In the genomic region with DNA sequence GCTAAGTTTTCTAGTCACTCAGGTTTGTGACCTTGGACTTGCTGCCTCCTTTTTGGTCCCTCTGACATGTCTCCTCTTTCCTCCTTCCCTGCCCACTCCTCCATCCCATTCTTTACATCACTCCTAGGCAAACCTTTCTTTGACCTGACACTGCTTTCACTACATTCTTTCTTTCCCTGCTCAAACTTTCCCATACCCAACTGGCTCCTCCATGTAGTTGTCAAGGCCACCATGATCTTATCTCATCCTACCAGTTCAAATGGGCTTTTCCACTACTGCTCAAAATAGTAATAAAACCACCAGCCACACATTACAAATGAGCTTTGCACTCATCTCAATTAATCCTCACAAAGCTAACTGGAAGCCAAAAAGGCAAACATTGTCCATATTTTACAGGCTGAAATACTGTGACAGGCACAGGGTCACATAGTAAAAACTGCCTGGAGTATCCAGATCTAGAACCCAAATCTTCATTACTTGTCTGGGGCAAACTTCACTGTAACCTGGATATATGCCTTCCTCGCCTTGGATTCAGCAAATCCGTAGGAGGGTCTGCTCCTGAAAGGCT, we compare ENCODE assay signal across 18 cellular contexts. TPM values are rescaled to one million over a fixed set of nuclear protein-coding genes. Genes with fewer than 3 reads are reported as not detected.
DNase-seq lines count a peak whose midpoint lies in the region; ATAC-seq and TF ChIP-seq lines count a peak whose summit lies in the region.
"Had no signal": no experiment of that assay in that cellular context is flagged by ENCODE, and none has a peak within 500 bp of the region (broad histone marks: within the 10 kb centered on the region; RNA-seq: fewer than 3 reads in every experiment).

No MANE protein-coding gene starts in this region.

- intact Hi-C loops in heart left ventricle (cut with DNase I), result loop anchor here in 8 of 10 donors (2.0 to 10.0 kb wide), 9 partner anchors 15 to 711 kb away; partner anchors contain the start of genes CCDC182 (in 1 of the 8) and MRPS23 (in 1 of the 8)
- intact Hi-C loops in Right ventricle myocardium inferior (cut with DNase I), result loop anchor here (2.0 to 10.0 kb wide), 2 partner anchors 15 to 591 kb away; partner anchors contain the start of gene MRPS23
- intact Hi-C loops in ascending aorta (cut with DNase I), result loop anchor here (2.0 to 10.0 kb wide), 2 partner anchors 173 to 391 kb away; no protein-coding TSS in a partner anchor
- intact Hi-C loops in tibial artery (cut with DNase I; ENCODE audit: low total_unique reads), result loop anchor here (10.0 kb wide), 2 partner anchors 161 to 591 kb away; no protein-coding TSS in a partner anchor

- no peak for ATAC-seq in heart left ventricle
- no peak for ATAC-seq in Right ventricle myocardium inferior
- ATAC-seq: GM12878 had no signal

- H3K4me3 ChIP-seq in heart left ventricle (no peak overlapping the region), ascending aorta (no peak overlapping the region), tibial artery (no peak overlapping the region)
- H3K4me3 ChIP-seq: GM12878 had no signal

- H3K9me3 ChIP-seq in heart left ventricle, result no peaks in the 10 kb centered on the region
- no peaks in the 10 kb centered on the region for H3K9me3 ChIP-seq in ascending aorta
- H3K9me3 ChIP-seq in tibial artery, result no peaks in the 10 kb centered on the region

- H3K27ac ChIP-seq in heart left ventricle (peak overlapping the region; percentile 42 to 95 (median 80)), ascending aorta (peak overlapping the region; percentile 83 to 88), tibial artery (peak overlapping the region; percentile 78 to 83)
- H3K27ac ChIP-seq: C4-2B, KMS-11 had no signal

- DNase-seq in heart left ventricle, result no peak
- DNase-seq in Right ventricle myocardium inferior (ENCODE audit: missing footprints), result no peak
- DNase-seq in ascending aorta (ENCODE audit: low spot score in 2 of 2), result peak in 1 of 2 donors; percentile 0
- DNase-seq in nephron progenitor cell, result no peak
- no peak for DNase-seq in tibial artery
- DNase-seq in central memory CD4-positive, alpha-beta T cell, result no peak
- DNase-seq in A172 (ENCODE audit: low spot score), result no peak
- DNase-seq: DND-41, GDM1, NCI-H1048, NCI-H1436 treated with DMSO at 0.1 percent for 48 hours, NCI-H2029 treated with DMSO at 0.1 percent for 48 hours, NCI-H2171 treated with DMSO at 0.1 percent for 48 hours, NCI-H748 treated with DMSO at 0.1 percent for 48 hours, OCI-M1 had no signal

- TF ChIP-seq CTCF in heart left ventricle (IDR thresholded peaks at IDR 0.05) (no peak), ascending aorta (IDR thresholded peaks at IDR 0.05) (no peak), nephron progenitor cell (IDR thresholded peaks at IDR 0.05) (no peak), tibial artery (IDR thresholded peaks at IDR 0.05) (no peak)

- H3K4me1 Mint-ChIP-seq in nephron progenitor cell, result peaks cover 9% of the 10 kb centered on the region

- 86 to 94% (median 90%) methylated on average over 2 of the region's 2 CpGs for WGBS in heart left ventricle, 4 donors

- no peak for TF ChIP-seq POLR2A in heart left ventricle (IDR thresholded peaks at IDR 0.05)

- H3K36me3 ChIP-seq in heart left ventricle (peaks cover 0 to 36% (median 30%) of the 10 kb centered on the region in 9 donors), ascending aorta (peaks cover 21 to 33% of the 10 kb centered on the region in 2 donors), tibial artery (peaks cover 21 to 33% (median 32%) of the 10 kb centered on the region in 3 donors)

- H3K27ac Mint-ChIP-seq in nephron progenitor cell, result peak overlapping the region; percentile 6

- peaks cover 15% of the 10 kb centered on the region for H3K36me3 Mint-ChIP-seq in nephron progenitor cell (ENCODE audit: low read depth)

- no peaks in the 10 kb centered on the region for H3K9me3 Mint-ChIP-seq in nephron progenitor cell

- no peak overlapping the region for H3K4me3 Mint-ChIP-seq in nephron progenitor cell

- H3K27me3 ChIP-seq in heart left ventricle (no peaks in the 10 kb centered on the region), ascending aorta (no peaks in the 10 kb centered on the region), tibial artery (no peaks in the 10 kb centered on the region)

- H3K27me3 Mint-ChIP-seq in nephron progenitor cell (ENCODE audit: low read depth, poor library complexity), result peaks cover 6% of the 10 kb centered on the region

- H3K4me1 ChIP-seq in heart left ventricle (peaks cover 0 to 63% (median 22%) of the 10 kb centered on the region in 12 donors), ascending aorta (peaks cover 10 to 19% of the 10 kb centered on the region in 2 donors), tibial artery (peaks cover 0 to 28% (median 17%) of the 10 kb centered on the region in 4 donors)

RNA-seq across cellular contexts. Expression of gene MRPS23, which starts 14.4 kb away (rescaled TPM):
- total RNA-seq in heart left ventricle (10 to 100 TPM; 44.6 to 99.3 (median 71.8) TPM), Right ventricle myocardium inferior (86.7 TPM), ascending aorta (2.0 TPM)
- 100 to 1,000 TPM in 1 of 2 donors, 10 to 100 TPM in 1; 23.9 to 207 TPM for polyA plus RNA-seq in heart left ventricle
- total RNA-seq in A172 (2014; rRNA removed; shearing (Covaris generic)), result 67.2 and 83.7 TPM in 2 replicates

Comparison
In these comparisons a context has a peak if more than half of its experiments do, and no peak if none do; other contexts are left out.
1. RNA of gene MRPS23, which starts 14.4 kb away (total RNA-seq): 86.7 TPM in Right ventricle myocardium inferior (single experiment), 67.2 to 83.7 TPM in A172 and 44.6 to 99.3 TPM in heart left ventricle; 2.0 TPM in ascending aorta (single experiment); every median in the first group is over 10 times any median in the second.
2. Peak in every context shown above with its lines, with median percentiles within 50 percentile points of each other: H3K27ac ChIP-seq.